In genomic region chr16:70331588-70332358, GRCh38 we compare ENCODE assay signal across 1 cellular context.
TF ChIP-seq lines count a peak whose summit lies in the region.

No MANE protein-coding gene starts in this region.

TF ChIP-seq in GM23338, 12 proteins besides CTCF, POLR2A, EP300 and RAD21:
- TF ChIP-seq ZNF462 (CRISPR knock-in tag; IDR thresholded peaks at IDR 0.05) (no peak), REST (IDR thresholded peaks at IDR 0.05; ENCODE audit: unreplicated experiment) (no peak)
